ENCODE assay signal across 10 cellular contexts in the genomic region with DNA sequence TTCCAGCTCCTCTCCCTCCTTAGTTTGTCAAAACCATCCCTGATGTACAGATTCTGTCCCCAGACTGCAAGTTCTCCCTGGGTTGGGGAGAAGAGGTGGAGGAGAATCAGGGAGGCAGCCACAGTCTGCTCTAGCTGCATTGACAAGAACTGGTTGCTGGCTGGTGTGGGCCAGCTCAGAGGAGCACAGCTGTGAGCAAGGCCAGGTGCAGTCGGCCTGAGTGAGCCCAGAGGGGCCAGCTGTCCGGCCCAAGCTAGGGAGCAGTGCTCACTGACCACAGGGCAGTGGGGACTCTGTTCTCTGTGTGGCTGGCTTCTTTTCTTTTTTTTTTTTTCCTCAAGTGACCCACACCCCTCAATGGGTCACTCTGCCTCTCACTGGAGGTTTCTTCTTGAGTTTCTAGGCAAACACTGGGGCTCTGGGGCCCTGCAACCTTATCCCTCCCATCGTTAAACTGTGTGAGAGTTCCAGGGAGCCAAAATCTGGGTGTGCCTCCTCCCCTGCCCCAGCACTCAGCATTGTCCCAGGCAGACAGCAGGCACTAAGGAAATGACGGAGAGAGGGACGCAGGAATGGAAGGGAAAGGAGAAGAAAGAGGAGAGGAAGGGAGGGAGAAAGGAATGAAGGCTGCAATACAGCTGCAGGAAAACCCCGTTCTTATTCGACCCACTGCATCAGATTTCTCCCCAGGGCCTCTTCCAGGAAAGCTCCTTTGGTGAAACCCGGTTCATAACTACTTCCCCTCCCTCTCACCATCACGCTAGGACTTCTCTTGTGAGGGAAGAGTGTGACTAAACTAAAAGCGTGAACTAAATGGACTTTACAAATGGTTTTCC. TPM values are rescaled to one million over a fixed set of nuclear protein-coding genes. Genes with fewer than 3 reads are reported as not detected.
DNase-seq lines count a peak whose midpoint lies in the region; ATAC-seq and TF ChIP-seq lines count a peak whose summit lies in the region.
"Had no signal": no experiment of that assay in that cellular context is flagged by ENCODE, and none has a peak within 500 bp of the region (broad histone marks: within the 10 kb centered on the region; RNA-seq: fewer than 3 reads in every experiment).

No MANE protein-coding gene starts in this region.

- H3K79me2 ChIP-seq in mammary epithelial cell (ENCODE audit: insufficient read depth, low read length), result no peaks in the 10 kb centered on the region

- DNase-seq in MCF 10A (ENCODE audit: unreplicated experiment) (no peak), mammary epithelial cell (no peak), right cardiac atrium (no peak), thoracic aorta (ENCODE audit: low spot score) (no peak), testis (no peak)
- no peak for DNase-seq in stimulated activated CD8-positive, alpha-beta memory T cell treated with anti-CD3 and anti-CD28 coated beads, Interleukin-4, amount 100 ng/mL, for 48 hours
- no peak for DNase-seq in stimulated activated naive CD4-positive, alpha-beta T cell treated with Interleukin-2 at 50 U/mL for 16 hours (lab: John Stamatoyannopoulos, UW)
- DNase-seq: activated CD4-positive, CD25-positive, alpha-beta regulatory T cell treated with anti-CD3 and anti-CD28 coated beads, Interleukin-2, amount 50 U/mL, for 72 hours; mesenchymal stem cell had no signal

- H3K4me2 ChIP-seq in mammary epithelial cell (ENCODE audit: insufficient read depth, low read depth, low read length), result no peak overlapping the region

- H3K27me3 ChIP-seq in mammary epithelial cell (ENCODE audit: insufficient read depth, low read length) (no peaks in the 10 kb centered on the region), right cardiac atrium (ENCODE audit: control insufficient read depth, insufficient read depth) (no peaks in the 10 kb centered on the region), thoracic aorta (replicated peaks; ENCODE audit: insufficient read depth) (no peaks in the 10 kb centered on the region), testis (no peaks in the 10 kb centered on the region)

- H3K4me1 Mint-ChIP-seq in MCF 10A (ENCODE audit: insufficient read depth, unreplicated experiment), result no peaks in the 10 kb centered on the region

- BruUV-seq in MCF 10A (replicated peaks; lab: Mats Ljungman, UMichigan), result no TSS peak
- no TSS peak for BruUV-seq in mammary epithelial cell (replicated peaks; lab: Mats Ljungman, UMichigan)

- no peaks in the 10 kb centered on the region for H3K9me3 Mint-ChIP-seq in MCF 10A (ENCODE audit: unreplicated experiment)

- dilution Hi-C loops in mammary epithelial cell (cut with HindIII; ENCODE audit: low sequenced_read_pairs), result no loop called here

- no peak overlapping the region for H3K9ac ChIP-seq in mammary epithelial cell (ENCODE audit: insufficient read depth, low read length)

- ATAC-seq in SK-N-SH treated with all-trans-retinoic acid at 6 μM for 48 hours (peak; percentile 66), right cardiac atrium (peak; percentile 31 to 32), thoracic aorta (ENCODE audit: insufficient number of reproducible peaks, low FRiP score, low read depth) (no peak)

- no peaks in the 10 kb centered on the region for H4K20me1 ChIP-seq in mammary epithelial cell (ENCODE audit: insufficient read depth, low read length)

- no peak overlapping the region for H3K4me3 Mint-ChIP-seq in MCF 10A (ENCODE audit: unreplicated experiment)

- H3K9me3 ChIP-seq in mammary epithelial cell (replicated peaks; ENCODE audit: insufficient read depth, low read length), result no peaks in the 10 kb centered on the region
- H3K9me3 ChIP-seq in right cardiac atrium (ENCODE audit: control insufficient read depth, low read length), result no peaks in the 10 kb centered on the region
- no peaks in the 10 kb centered on the region for H3K9me3 ChIP-seq in thoracic aorta
- no peaks in the 10 kb centered on the region for H3K9me3 ChIP-seq in testis

- CTCF ChIA-PET in MCF 10A (lab: Yijun Ruan, JAX) (interaction anchor here (0.7 kb wide), 1 partner anchor 286 kb away, joined by 3 read pairs; no protein-coding TSS in a partner anchor), mammary epithelial cell (lab: Charles Lee; ENCODE audit: low non-redundant PET) (interaction anchor here (0.7 kb wide), 1 partner anchor 40 kb away, joined by 5 read pairs; no protein-coding TSS in a partner anchor)

- no peak for TF ChIP-seq CTCF in MCF 10A (IDR thresholded peaks at IDR 0.05; ENCODE audit: unreplicated experiment)
- TF ChIP-seq CTCF in mammary epithelial cell (conservative IDR thresholded peaks at IDR 0.05 in 1 of 2, IDR thresholded peaks at IDR 0.05 in 1 of 2; ENCODE audit: extremely low read depth in 1 of 2, insufficient read depth in 1 of 2, low read depth in 1 of 2, low read length in 2 of 2), result no peak
- TF ChIP-seq CTCF in thoracic aorta (IDR thresholded peaks at IDR 0.05), result no peak
- no peak for TF ChIP-seq CTCF in testis (IDR thresholded peaks at IDR 0.05)

- H3K27ac Mint-ChIP-seq in MCF 10A (ENCODE audit: low read depth, unreplicated experiment), result peak overlapping the region; percentile 29

- no peak overlapping the region for H3K27ac ChIP-seq in mammary epithelial cell (ENCODE audit: insufficient read depth, low read depth, low read length)
- no peak overlapping the region for H3K27ac ChIP-seq in right cardiac atrium (ENCODE audit: low read length)
- no peak overlapping the region for H3K27ac ChIP-seq in thoracic aorta
- no peak overlapping the region for H3K27ac ChIP-seq in testis

- H3K36me3 Mint-ChIP-seq in MCF 10A (ENCODE audit: insufficient read depth, unreplicated experiment), result no peaks in the 10 kb centered on the region

- 81% methylated on average over 10 of the region's 10 CpGs for WGBS in mammary epithelial cell (ENCODE audit: low coverage, missing lambda C conversion rate)
- WGBS in right cardiac atrium, result 45% methylated on average over 10 of the region's 10 CpGs
- WGBS in testis, 2 donors, result 51 to 63% methylated on average over 10 of the region's 10 CpGs

- H3K4me3 ChIP-seq in mammary epithelial cell (replicated peaks in 1 of 3; ENCODE audit: insufficient read depth in 1 of 3, low read depth in 2 of 3, low read length in 3 of 3), result no peak overlapping the region
- no peak overlapping the region for H3K4me3 ChIP-seq in right cardiac atrium (ENCODE audit: low read length)
- H3K4me3 ChIP-seq in thoracic aorta, result peak overlapping the region; percentile 40
- H3K4me3 ChIP-seq in testis, result no peak overlapping the region

- intact Hi-C loops in MCF 10A (cut with micrococcal nuclease) (no loop called here), mammary epithelial cell (cut with micrococcal nuclease) (no loop called here), right cardiac atrium (cut with DNase I) (no loop called here), testis (cut with DNase I; ENCODE audit: low total_unique reads) (no loop called here)

- no peak for TF ChIP-seq POLR2A in testis (IDR thresholded peaks at IDR 0.05)

- in situ Hi-C loops in mammary epithelial cell (cut with MboI; ENCODE audit: low sequenced_read_pairs in 2 of 2), result no loop called here

- H3K4me1 ChIP-seq in mammary epithelial cell (ENCODE audit: insufficient read depth, low read length) (peaks cover 8% of the 10 kb centered on the region), right cardiac atrium (ENCODE audit: control insufficient read depth, insufficient read depth, low read length) (peaks cover 15% of the 10 kb centered on the region), thoracic aorta (ENCODE audit: control insufficient read depth in 1 of 2, low read depth in 2 of 2) (peaks cover 14 to 18% of the 10 kb centered on the region in 2 donors), testis (peaks cover 5% of the 10 kb centered on the region)

- no peak overlapping the region for H2AFZ ChIP-seq in mammary epithelial cell (ENCODE audit: low read depth, low read length)

- H3K27me3 Mint-ChIP-seq in MCF 10A (ENCODE audit: insufficient read depth, unreplicated experiment), result peaks cover 11% of the 10 kb centered on the region

- POLR2A ChIA-PET in MCF 10A (lab: Yijun Ruan, JAX), result interaction anchor here (1.2 kb wide), 1 partner anchor 9 kb away, joined by 3 read pairs; no protein-coding TSS in a partner anchor

- H3K36me3 ChIP-seq in mammary epithelial cell (ENCODE audit: insufficient read depth, low read length) (no peaks in the 10 kb centered on the region), thoracic aorta (no peaks in the 10 kb centered on the region), testis (ENCODE audit: low read depth, missing control alignments) (no peaks in the 10 kb centered on the region)

TF ChIP-seq in SK-N-SH treated with all-trans-retinoic acid at 6 μM for 48 hours, 23 proteins besides CTCF, POLR2A, EP300 and RAD21:
- no peak for TF ChIP-seq TOX (CRISPR knock-in tag; IDR thresholded peaks at IDR 0.05; ENCODE audit: borderline replicate concordance)

RNA-seq across cellular contexts. Expression of a gene that starts 37.7 kb away (rescaled TPM):
- total RNA-seq in MCF 10A (2022) (34.6 and 37.8 TPM in 2 replicates), mammary epithelial cell (10 to 100 TPM; 33.0 to 74.4 TPM), right cardiac atrium (10 to 100 TPM; 22.8 to 59.5 (median 27.8) TPM), thoracic aorta (10 to 100 TPM; 29.3 to 60.5 TPM), testis (10 to 100 TPM; 38.9 to 41.1 TPM)
- polyA plus RNA-seq in mammary epithelial cell (22.7 TPM), right cardiac atrium (31.1 TPM), testis (ENCODE audit: insufficient read depth, low read depth, low replicate concordance) (17.5 TPM)
- 12.6 TPM for polyA minus RNA-seq in mammary epithelial cell
